ENCODE assay signal across 8 cellular contexts in the genomic region with DNA sequence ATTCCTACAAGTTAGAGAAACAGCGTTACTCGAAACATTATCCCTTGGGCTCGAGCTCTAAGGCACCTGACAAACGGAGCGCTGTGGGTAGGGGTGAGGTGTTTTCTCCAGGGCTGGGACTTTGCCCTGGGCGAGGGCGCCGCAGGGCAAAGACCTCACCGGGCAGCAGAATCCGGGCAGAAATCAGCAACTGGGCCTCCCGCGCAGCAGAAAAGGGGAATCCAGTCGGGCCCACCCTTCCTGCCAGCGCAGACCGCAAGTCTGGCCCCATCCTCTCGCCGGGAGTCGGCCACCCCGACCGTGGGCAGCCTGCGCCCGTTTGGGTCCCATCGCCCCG. TPM values are rescaled to one million over a fixed set of nuclear protein-coding genes. Genes with fewer than 3 reads are reported as not detected.
DNase-seq lines count a peak whose midpoint lies in the region; ATAC-seq and TF ChIP-seq lines count a peak whose summit lies in the region.

No MANE protein-coding gene starts in this region.

- peak overlapping the region; percentile 84 for H3K4me3 ChIP-seq in AG04450 (ENCODE audit: low read depth, low read length)
- peak overlapping the region; percentile 58 for H3K4me3 ChIP-seq in GM12865 (ENCODE audit: low read depth, low read length)
- peak overlapping the region; percentile 93 for H3K4me3 ChIP-seq in OCI-LY1 (ENCODE audit: low read depth, low read length, poor library complexity, severe bottlenecking)
- peak overlapping the region; percentile 25 to 60 for H3K4me3 ChIP-seq in muscle layer of colon (ENCODE audit: low read depth in 1 of 2, low read length in 2 of 2)

- no peak for TF ChIP-seq CTCF in AG04450 (IDR thresholded peaks at IDR 0.05; ENCODE audit: low read depth, low read length)
- no peak for TF ChIP-seq CTCF in GM12865 (IDR thresholded peaks at IDR 0.05; ENCODE audit: insufficient read depth, low read depth, low read length, missing control alignments)
- no peak for TF ChIP-seq CTCF in OCI-LY1 (IDR thresholded peaks at IDR 0.05; ENCODE audit: low read length)

- no peaks in the 10 kb centered on the region for H3K9me2 ChIP-seq in OCI-LY1 (ENCODE audit: low read depth, low read length)

- H3K27me3 ChIP-seq in AG04450 (ENCODE audit: control insufficient read depth, insufficient read depth, low read length) = no peaks in the 10 kb centered on the region
- no peaks in the 10 kb centered on the region for H3K27me3 ChIP-seq in OCI-LY1 (ENCODE audit: insufficient read depth, low read length)
- H3K27me3 ChIP-seq in muscle layer of colon (ENCODE audit: control insufficient read depth in 1 of 2, insufficient read depth in 2 of 2, low read length in 2 of 2) = no peaks in the 10 kb centered on the region

- H3F3A ChIP-seq in OCI-LY1 (ENCODE audit: insufficient read depth, low read length) = no peaks in the 10 kb centered on the region

- peak overlapping the region; percentile 86 for H3K4me2 ChIP-seq in OCI-LY1 (ENCODE audit: low read length)

- H3K9me3 ChIP-seq in AG04450 (ENCODE audit: control insufficient read depth, insufficient read depth, low read length) (no peaks in the 10 kb centered on the region), OCI-LY1 (ENCODE audit: low read length) (no peaks in the 10 kb centered on the region), muscle layer of colon (ENCODE audit: low read length) (no peaks in the 10 kb centered on the region)

- H2AFZ ChIP-seq in OCI-LY1 (ENCODE audit: low read length) = no peak overlapping the region

- no peak for DNase-seq in AG04450 (ENCODE audit: low read depth, low spot score)
- peak; percentile 64 for DNase-seq in GM12865 (ENCODE audit: low read depth)
- peak; percentile 5 for DNase-seq in dermis blood vessel endothelial cell
- DNase-seq in mucosa of gallbladder (ENCODE audit: low spot score) = no peak
- no peak for DNase-seq in hypothalamus (lab: John Stamatoyannopoulos, UW)

- no peak for ATAC-seq in GM19351 (IDR thresholded peaks at IDR 0.05; ENCODE audit: unreplicated experiment)

- H3K36me3 ChIP-seq in OCI-LY1 (ENCODE audit: insufficient read depth, low read length) (peaks cover 21% of the 10 kb centered on the region), muscle layer of colon (ENCODE audit: insufficient read depth, low read length) (peaks cover under 1% of the 10 kb centered on the region)

- H3K4me1 ChIP-seq in OCI-LY1 (ENCODE audit: insufficient read depth, low read length, severe bottlenecking) = peaks cover 29% of the 10 kb centered on the region
- H3K4me1 ChIP-seq in muscle layer of colon (ENCODE audit: insufficient read depth, low read length) = peaks cover 19% of the 10 kb centered on the region

- H3K79me2 ChIP-seq in OCI-LY1 (ENCODE audit: insufficient read depth, low read length) = peaks cover 23% of the 10 kb centered on the region

- H3K9ac ChIP-seq in OCI-LY1 (ENCODE audit: low read length) (peak overlapping the region; percentile 96), muscle layer of colon (ENCODE audit: low read length) (no peak overlapping the region)

- H4K20me1 ChIP-seq in OCI-LY1 (ENCODE audit: insufficient read depth, low read length) = no peaks in the 10 kb centered on the region

- CTCF ChIA-PET in AG04450 (lab: Charles Lee) = interaction anchor here (0.7 kb wide), 2 partner anchors 291 to 1620 kb away, joined by 4 to 5 read pairs; no protein-coding TSS in a partner anchor

- H3K27ac ChIP-seq in AG04450 (ENCODE audit: low read depth, low read length) = no peak overlapping the region
- H3K27ac ChIP-seq in OCI-LY1 (ENCODE audit: low read depth, low read length, poor library complexity, severe bottlenecking) = peak overlapping the region; percentile 49
- no peak overlapping the region for H3K27ac ChIP-seq in muscle layer of colon (ENCODE audit: low read depth, low read length)

- POLR2A ChIA-PET in AG04450 (lab: Yijun Ruan, JAX) = interaction anchor here (0.6 kb wide), 1 partner anchor 689 kb away, joined by 3 read pairs; no protein-coding TSS in a partner anchor

RNA-seq across cellular contexts. Expression of gene MSH3, which starts 0.4 kb away (rescaled TPM):
- 7.2 and 10.8 TPM in 2 replicates for polyA plus RNA-seq in AG04450 (2011; rRNA removed)
- 6.1 and 10.9 TPM in 2 replicates for polyA minus RNA-seq in AG04450 (2011; rRNA and poly(A)+ RNA removed)
- 8.7 and 13.3 TPM in 2 replicates for total RNA-seq in dermis blood vessel endothelial cell
- total RNA-seq in mucosa of gallbladder = 16.1 TPM

RNA-seq across cellular contexts. Expression of gene DHFR, which starts 0.8 kb away (rescaled TPM):
- polyA plus RNA-seq in AG04450 (2011; rRNA removed) = 15.7 and 22.5 TPM in 2 replicates
- polyA minus RNA-seq in AG04450 (2011; rRNA and poly(A)+ RNA removed) = 8.2 and 11.2 TPM in 2 replicates
- total RNA-seq in dermis blood vessel endothelial cell (13.6 and 40.4 TPM in 2 replicates), mucosa of gallbladder (19.7 TPM)

Comparison
In these comparisons a context has a peak if more than half of its experiments do, and no peak if none do; other contexts are left out.
1. DNase-seq: peak in GM12865 (single experiment) and dermis blood vessel endothelial cell (single experiment); none in AG04450 (single experiment), mucosa of gallbladder (single experiment) and hypothalamus (0 of 51).
2. H3K4me3 ChIP-seq: peak in every context shown above with its lines; median percentile 93 in OCI-LY1; 84 in AG04450; 58 in GM12865; 42 in muscle layer of colon.